ENCODE assay signal across 8 cellular contexts in the genomic region with DNA sequence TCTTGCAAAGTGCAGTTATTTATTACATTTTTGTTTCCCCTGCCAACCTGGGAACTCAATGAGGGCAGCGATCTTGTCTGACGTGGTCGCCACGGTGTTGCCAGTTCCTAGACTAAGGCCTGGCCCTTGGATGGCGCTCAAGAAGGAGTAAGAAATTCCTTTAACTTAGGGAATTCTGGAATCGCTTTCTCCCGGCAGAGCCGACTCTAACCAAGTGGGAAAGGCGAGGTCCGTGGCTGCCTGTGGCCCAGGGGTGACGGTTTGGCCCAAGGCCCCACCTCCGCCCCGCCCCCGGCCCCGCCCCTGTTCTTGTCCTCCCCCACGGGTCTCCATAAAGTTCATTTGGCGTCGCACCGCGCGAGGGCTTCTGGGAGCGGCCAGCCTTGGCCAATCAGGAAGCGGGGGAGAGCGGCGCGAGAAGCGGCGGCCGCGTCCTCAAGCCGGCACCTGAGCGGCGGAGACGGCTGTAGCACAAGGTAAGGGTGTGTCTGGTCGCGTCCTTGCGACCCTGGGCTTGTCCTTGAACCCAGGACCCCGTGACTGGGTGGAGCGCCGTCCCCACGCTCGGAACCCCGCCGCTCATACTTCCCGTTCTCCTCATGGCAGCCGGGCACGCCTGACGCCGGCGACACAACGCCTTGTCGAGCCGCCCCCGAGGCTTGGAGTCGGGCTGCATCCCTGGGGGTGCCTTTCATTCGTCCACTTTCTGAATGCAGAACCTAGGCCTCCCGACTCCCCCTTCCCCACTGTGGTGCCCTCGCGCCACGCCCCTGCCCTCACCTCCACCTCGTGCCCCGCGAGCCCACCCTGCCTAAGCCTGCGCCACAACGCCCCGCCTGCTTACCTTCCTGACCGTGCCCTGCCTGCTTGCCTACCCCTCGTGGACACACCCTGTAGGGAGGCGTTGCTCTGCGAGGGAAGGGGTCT. TPM values are rescaled to one million over a fixed set of nuclear protein-coding genes. Genes with fewer than 3 reads are reported as not detected.
DNase-seq lines count a peak whose midpoint lies in the region; ATAC-seq and TF ChIP-seq lines count a peak whose summit lies in the region.

A gene (plus strand): TSS at position 394 of the 927 bp plus-strand sequence. CDS start 18,119 bp downstream, outside the sequence.

- peak within 1 kb of the TSS; percentile 96 for H3K4me3 ChIP-seq in Jurkat, Clone E6-1 (ENCODE audit: low read length)
- H3K4me3 ChIP-seq in PC-3 (ENCODE audit: low read length) (peak within 1 kb of the TSS; percentile 97), mucosa of stomach (ENCODE audit: low read length) (peak within 1 kb of the TSS; percentile 96)

- intact Hi-C loops in PC-3 (cut with micrococcal nuclease), result loop anchor here (2.0 kb wide), 1 partner anchor 59 kb away; no protein-coding TSS in a partner anchor

- no peaks in the 10 kb centered on the region for H3K36me3 ChIP-seq in PC-3 (ENCODE audit: low read depth, low read length)
- no peaks in the 10 kb centered on the region for H3K36me3 ChIP-seq in mucosa of stomach (ENCODE audit: control insufficient read depth, insufficient read depth, low read length)

- peak; percentile 84 for TF ChIP-seq POLR2A in erythroblast (IDR thresholded peaks at IDR 0.05; ENCODE audit: low read length)

- BruUV-seq in PC-3 (replicated peaks; lab: Mats Ljungman, UMichigan), result no TSS peak

- DNase-seq in DMS 273 treated with DMSO at 0.1 percent for 48 hours (lab: John Stamatoyannopoulos, UW), result peak; percentile 85
- DNase-seq in Jurkat, Clone E6-1 (ENCODE audit: low read depth, low spot score), result peak; percentile 84
- peak; percentile 85 for DNase-seq in PC-3
- DNase-seq in activated T-cell treated with anti-CD3 and anti-CD28 coated beads for 48 hours (ENCODE audit: low read depth), result peak; percentile 88
- DNase-seq in erythroblast (lab: John Stamatoyannopoulos, UW), result peak; percentile 94 to 95
- DNase-seq in stimulated activated CD8-positive, alpha-beta memory T cell treated with anti-CD3 and anti-CD28 coated beads, Interleukin-4, amount 100 ng/mL, for 48 hours, result peak; percentile 91

- H3K27me3 ChIP-seq in PC-3 (ENCODE audit: low read length) (no peaks in the 10 kb centered on the region), mucosa of stomach (ENCODE audit: control insufficient read depth, insufficient read depth, low read length) (no peaks in the 10 kb centered on the region)

- peak; percentile 82 for ATAC-seq in GM21576 (IDR thresholded peaks at IDR 0.05; ENCODE audit: unreplicated experiment)
- peak; percentile 95 for ATAC-seq in PC-3

- H3F3A ChIP-seq in PC-3 (ENCODE audit: low read length, unreplicated experiment), result no peaks in the 10 kb centered on the region

- H3K27ac ChIP-seq in PC-3 (ENCODE audit: low read length), result peak within 1 kb of the TSS; percentile 36; the same call in 1 of the 2 replicates

- H3K9me2 ChIP-seq in PC-3 (replicated peaks; ENCODE audit: low read length), result no peaks in the 10 kb centered on the region

- H3K4me1 ChIP-seq in PC-3 (ENCODE audit: insufficient read depth, low read length), result peaks cover 22% of the 10 kb centered on the region
- H3K4me1 ChIP-seq in mucosa of stomach (ENCODE audit: control insufficient read depth, insufficient read depth, low read length), result peaks cover 26% of the 10 kb centered on the region

- CTCF ChIA-PET in PC-3 (lab: Charles Lee), result no interaction called here

- H3K79me2 ChIP-seq in PC-3 (ENCODE audit: low read length), result peaks cover 51% of the 10 kb centered on the region

- POLR2A ChIA-PET in PC-3 (lab: Charles Lee; ENCODE audit: unreplicated experiment), result no interaction called here

- TF ChIP-seq CTCF in PC-3 (conservative IDR thresholded peaks at IDR 0.05; ENCODE audit: low read depth, low read length), result 0 out of 2 replicates have a peak, but pooled peaks have one; percentile 28

- peaks cover 22% of the 10 kb centered on the region; the same call in 1 of the 2 replicates for H4K20me1 ChIP-seq in PC-3 (ENCODE audit: low read length)

- peak within 1 kb of the TSS; percentile 100 for H2AFZ ChIP-seq in PC-3 (ENCODE audit: low read length)

- H3K9ac ChIP-seq in PC-3 (ENCODE audit: low read length) (peak within 1 kb of the TSS; percentile 93), mucosa of stomach (ENCODE audit: low read length) (peak within 1 kb of the TSS; percentile 90)

- peak within 1 kb of the TSS; percentile 99 for H3K4me2 ChIP-seq in PC-3 (ENCODE audit: low read length)

- H3K9me3 ChIP-seq in PC-3 (ENCODE audit: low read length) (no peaks in the 10 kb centered on the region), mucosa of stomach (ENCODE audit: control insufficient read depth, low read length) (no peaks in the 10 kb centered on the region)

RNA-seq across cellular contexts. Expression of the gene that starts here (rescaled TPM):
- 179 TPM for polyA plus RNA-seq in Jurkat, Clone E6-1 (2012; ENCODE audit: insufficient read depth, insufficient read length)
- 94.5 and 98.6 TPM in 2 replicates for total RNA-seq in PC-3 (2014; rRNA removed)

Comparison
In these comparisons a context has a peak if more than half of its experiments do, and no peak if none do; other contexts are left out.
1. Peak in every context shown above with its lines: DNase-seq, ATAC-seq, H3K4me3 ChIP-seq and H3K27ac ChIP-seq.